1 cellular context compared by ENCODE assay signal in genomic region chr17:28726912-28727726, GRCh38.
A peak's percentile ranks its signal among the peaks of the same experiment; 100 is the strongest.
TF ChIP-seq lines count a peak whose summit lies in the region.

No MANE protein-coding gene starts in this region.

TF ChIP-seq in HepG2, 621 proteins besides CTCF, POLR2A, EP300 and RAD21 (continued from another document and continues in another):
- TF ChIP-seq KIAA2018 (CRISPR knock-in tag; IDR thresholded peaks at IDR 0.05; ENCODE audit: borderline replicate concordance) (no peak), ZNF652 (CRISPR knock-in tag; IDR thresholded peaks at IDR 0.05; ENCODE audit: borderline replicate concordance, low read depth) (peak; percentile 77; the same call in 1 of the 2 replicates), ELF1 (CRISPR knock-in tag; IDR thresholded peaks at IDR 0.05) (no peak), ZNF564 (CRISPR knock-in tag; IDR thresholded peaks at IDR 0.05) (no peak), ATF5 (CRISPR knock-in tag; IDR thresholded peaks at IDR 0.05; ENCODE audit: low read depth) (no peak), FOXO1 (CRISPR knock-in tag; IDR thresholded peaks at IDR 0.05) (no peak; the same call in 1 of the 2 replicates), ZSCAN9 (CRISPR knock-in tag; IDR thresholded peaks at IDR 0.05; ENCODE audit: borderline replicate concordance) (peak; percentile 49; the same call in 1 of the 2 replicates), ZNF773 (CRISPR knock-in tag; IDR thresholded peaks at IDR 0.05; ENCODE audit: borderline replicate concordance) (no peak), ZBTB25 (CRISPR knock-in tag; IDR thresholded peaks at IDR 0.05) (peak; percentile 67; the same call in 1 of the 2 replicates), AKAP8 (CRISPR knock-in tag; IDR thresholded peaks at IDR 0.05) (0 out of 2 replicates have a peak, but pooled peaks have one; percentile 60), CHCHD3 (CRISPR knock-in tag; IDR thresholded peaks at IDR 0.05) (no peak), ZNF75D (CRISPR knock-in tag; IDR thresholded peaks at IDR 0.05; ENCODE audit: borderline replicate concordance) (no peak), ZBTB46 (CRISPR knock-in tag; IDR thresholded peaks at IDR 0.05; ENCODE audit: borderline replicate concordance) (peak; percentile 10; the same call in 1 of the 2 replicates), SRSF9 (IDR thresholded peaks at IDR 0.05; ENCODE audit: borderline replicate concordance, insufficient read depth, low read depth, low read length, poor library complexity, severe bottlenecking) (no peak), ZBTB3 (CRISPR knock-in tag; IDR thresholded peaks at IDR 0.05; ENCODE audit: borderline replicate concordance, low read depth) (no peak), ZSCAN30 (CRISPR knock-in tag; IDR thresholded peaks at IDR 0.05) (no peak), ZNF234 (CRISPR knock-in tag; conservative IDR thresholded peaks at IDR 0.05) (no peak), SRSF1 (optimal IDR thresholded peaks at IDR 0.05; ENCODE audit: low read depth, low read length) (no peak), CREB3 (CRISPR knock-in tag; IDR thresholded peaks at IDR 0.05) (no peak), FIP1L1 (IDR thresholded peaks at IDR 0.05; ENCODE audit: borderline replicate concordance, insufficient read depth, low read depth, low read length) (no peak), SMYD3 (CRISPR knock-in tag; IDR thresholded peaks at IDR 0.05) (no peak), ZNF776 (CRISPR knock-in tag; IDR thresholded peaks at IDR 0.05) (0 out of 2 replicates have a peak, but pooled peaks have one; percentile 67), HCFC1 (IDR thresholded peaks at IDR 0.05; ENCODE audit: low read depth, low read length) (no peak), ZNF251 (CRISPR knock-in tag; IDR thresholded peaks at IDR 0.05) (no peak), HDAC2 (CRISPR knock-in tag; IDR thresholded peaks at IDR 0.05) (peak; percentile 57; the same call in 1 of the 2 replicates), REPIN1 (CRISPR knock-in tag; IDR thresholded peaks at IDR 0.05; ENCODE audit: borderline replicate concordance, low read depth) (no peak; the same call in 1 of the 2 replicates), POLR2AphosphoS5 (IDR thresholded peaks at IDR 0.05; ENCODE audit: low read depth, low read length) (peak; percentile 85), ZNF317 (CRISPR knock-in tag; IDR thresholded peaks at IDR 0.05) (no peak), MEIS2 (CRISPR knock-in tag; IDR thresholded peaks at IDR 0.05) (no peak; the same call in 1 of the 2 replicates), REXO4 (CRISPR knock-in tag; IDR thresholded peaks at IDR 0.05; ENCODE audit: borderline replicate concordance) (no peak), NKX3-1 (CRISPR knock-in tag; IDR thresholded peaks at IDR 0.05) (no peak), HOXA9 (CRISPR knock-in tag; IDR thresholded peaks at IDR 0.05; ENCODE audit: borderline replicate concordance) (no peak), ZNF589 (CRISPR knock-in tag; conservative IDR thresholded peaks at IDR 0.05) (no peak), ZNF639 (CRISPR knock-in tag; conservative IDR thresholded peaks at IDR 0.05) (no peak), ZFP82 (CRISPR knock-in tag; IDR thresholded peaks at IDR 0.05; ENCODE audit: borderline replicate concordance) (no peak), PHF20 (CRISPR knock-in tag; IDR thresholded peaks at IDR 0.05) (0 out of 2 replicates have a peak, but pooled peaks have one; percentile 4), HNRNPH1 (optimal IDR thresholded peaks at IDR 0.05; ENCODE audit: low read depth, low read length) (no peak), RORA (CRISPR knock-in tag; IDR thresholded peaks at IDR 0.05) (no peak), BCL6 (CRISPR knock-in tag; IDR thresholded peaks at IDR 0.05) (peak; percentile 66), HMGXB4 (CRISPR knock-in tag; IDR thresholded peaks at IDR 0.05; ENCODE audit: borderline replicate concordance in 1 of 2, low read depth in 1 of 2) (peak; percentile 96 to 97), GATAD2A (CRISPR knock-in tag; IDR thresholded peaks at IDR 0.05) (peak; percentile 56; the same call in 1 of the 2 replicates), E2F1 (CRISPR knock-in tag; IDR thresholded peaks at IDR 0.05) (no peak; the same call in 1 of the 2 replicates), MBNL3 (CRISPR knock-in tag; conservative IDR thresholded peaks at IDR 0.05) (no peak), DPF2 (CRISPR knock-in tag; IDR thresholded peaks at IDR 0.05; ENCODE audit: borderline replicate concordance, low read depth) (no peak), PHF21A (CRISPR knock-in tag; IDR thresholded peaks at IDR 0.05) (no peak; the same call in 1 of the 2 replicates)
